ENCODE assay signal across 1 cellular context in the genomic region with DNA sequence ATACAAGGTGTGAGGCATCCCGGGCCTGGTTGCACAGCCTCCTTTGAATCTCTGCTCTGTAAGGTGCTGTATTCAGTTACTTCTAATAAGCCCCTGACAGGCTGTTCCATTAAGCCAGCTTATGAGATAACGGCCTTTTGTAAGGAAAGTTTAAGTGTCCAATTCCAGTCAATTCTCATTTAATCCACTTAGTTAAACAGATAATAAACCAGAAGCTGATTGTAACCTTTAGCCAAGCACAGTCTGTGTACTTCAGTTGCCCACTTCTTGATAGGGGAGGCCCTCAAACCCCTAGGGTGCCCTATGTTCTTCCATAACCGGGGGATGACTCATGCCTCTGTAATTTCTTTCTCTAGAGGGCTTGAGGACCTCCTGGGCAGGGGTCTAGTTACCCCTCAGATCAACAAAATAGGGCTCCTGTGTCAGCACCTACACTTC.
TF ChIP-seq lines count a peak whose summit lies in the region.

No MANE protein-coding gene starts in this region.

TF ChIP-seq in H1, 55 proteins besides CTCF, POLR2A, EP300 and RAD21 (continued from another document):
- TF ChIP-seq, protein P1, sequence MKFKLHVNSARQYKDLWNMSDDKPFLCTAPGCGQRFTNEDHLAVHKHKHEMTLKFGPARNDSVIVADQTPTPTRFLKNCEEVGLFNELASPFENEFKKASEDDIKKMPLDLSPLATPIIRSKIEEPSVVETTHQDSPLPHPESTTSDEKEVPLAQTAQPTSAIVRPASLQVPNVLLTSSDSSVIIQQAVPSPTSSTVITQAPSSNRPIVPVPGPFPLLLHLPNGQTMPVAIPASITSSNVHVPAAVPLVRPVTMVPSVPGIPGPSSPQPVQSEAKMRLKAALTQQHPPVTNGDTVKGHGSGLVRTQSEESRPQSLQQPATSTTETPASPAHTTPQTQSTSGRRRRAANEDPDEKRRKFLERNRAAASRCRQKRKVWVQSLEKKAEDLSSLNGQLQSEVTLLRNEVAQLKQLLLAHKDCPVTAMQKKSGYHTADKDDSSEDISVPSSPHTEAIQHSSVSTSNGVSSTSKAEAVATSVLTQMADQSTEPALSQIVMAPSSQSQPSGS (IDR thresholded peaks at IDR 0.05; ENCODE audit: low read length) = no peak
- TF ChIP-seq GABPA (IDR thresholded peaks at IDR 0.05; ENCODE audit: borderline replicate concordance, insufficient read depth, low read length) = no peak
- TF ChIP-seq CTBP2 (IDR thresholded peaks at IDR 0.05; ENCODE audit: borderline replicate concordance, insufficient read depth, insufficient read length, low read length) = no peak
